13 cellular contexts compared by ENCODE assay signal in the genomic region with DNA sequence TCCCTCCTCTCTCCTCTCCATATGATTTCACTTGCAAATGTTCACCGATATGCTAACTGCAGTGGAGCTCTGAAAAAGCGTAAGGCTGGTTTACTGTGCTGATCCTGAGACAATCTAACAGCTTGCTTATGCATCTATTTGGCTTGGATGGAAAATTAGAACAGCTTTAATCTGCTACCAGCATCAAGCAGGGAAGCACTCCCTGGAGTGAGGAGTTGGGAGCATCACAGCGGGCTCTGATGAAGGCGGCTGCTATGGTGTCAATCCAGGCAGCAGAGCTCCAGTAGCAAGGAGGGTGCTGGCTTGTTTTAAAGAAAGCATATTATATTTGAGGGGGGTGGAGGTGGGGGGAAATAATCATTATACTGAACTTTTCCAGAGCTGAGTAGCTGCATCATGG.
A peak's percentile ranks its signal among the peaks of the same experiment; 100 is the strongest.
DNase-seq lines count a peak whose midpoint lies in the region; ATAC-seq and TF ChIP-seq lines count a peak whose summit lies in the region.
"Had no signal": no experiment of that assay in that cellular context is flagged by ENCODE, and none has a peak within 500 bp of the region (broad histone marks: within the 10 kb centered on the region; RNA-seq: fewer than 3 reads in every experiment).

No MANE protein-coding gene starts in this region.

- no peak overlapping the region for H3K4me3 Mint-ChIP-seq in activated T-helper 1 cell treated with anti-CD3 and anti-CD28 coated beads, Interleukin-12 subunit alpha, Interleukin-12 subunit beta, Interleukin-2, Interleukin-4 antibody, amounts not matched to agents 30 ng/mL and 10 ng/mL and 1 ng/mL, durations not matched to agents 14 hours and 24 hours and 36 hours
- H3K4me3 Mint-ChIP-seq: B cell; CD4-positive, alpha-beta T cell had no signal

- no peaks in the 10 kb centered on the region for H3K9me3 ChIP-seq in neural cell (ENCODE audit: low read length)

- TF ChIP-seq CTCF in dorsolateral prefrontal cortex (IDR thresholded peaks at IDR 0.05 in 54 of 56, conservative IDR thresholded peaks at IDR 0.05 in 2 of 56; ENCODE audit: low read depth in 1 of 56, partially characterized antibody in 56 of 56) (no peak), neural cell (IDR thresholded peaks at IDR 0.05; ENCODE audit: poor library complexity, severe bottlenecking) (no peak)

- no peaks in the 10 kb centered on the region for H3F3A ChIP-seq in neural cell (ENCODE audit: insufficient read depth, low read length, poor library complexity, severe bottlenecking)

- peaks cover 10% of the 10 kb centered on the region for H3K9me3 Mint-ChIP-seq in activated T-helper 1 cell treated with anti-CD3 and anti-CD28 coated beads, Interleukin-12 subunit alpha, Interleukin-12 subunit beta, Interleukin-2, Interleukin-4 antibody, amounts not matched to agents 30 ng/mL and 10 ng/mL and 1 ng/mL, durations not matched to agents 14 hours and 24 hours and 36 hours
- H3K9me3 Mint-ChIP-seq: CD4-positive, alpha-beta T cell had no signal

- H2AFZ ChIP-seq in neural cell (ENCODE audit: low read depth, low read length), result no peak overlapping the region

- no peaks in the 10 kb centered on the region for H3K27me3 Mint-ChIP-seq in activated T-helper 1 cell treated with anti-CD3 and anti-CD28 coated beads, Interleukin-12 subunit alpha, Interleukin-12 subunit beta, Interleukin-2, Interleukin-4 antibody, amounts not matched to agents 30 ng/mL and 10 ng/mL and 1 ng/mL, durations not matched to agents 14 hours and 24 hours and 36 hours (ENCODE audit: insufficient read depth)
- H3K27me3 Mint-ChIP-seq: B cell; CD4-positive, alpha-beta T cell had no signal

- H3K4me1 Mint-ChIP-seq in activated T-helper 1 cell treated with anti-CD3 and anti-CD28 coated beads, Interleukin-12 subunit alpha, Interleukin-12 subunit beta, Interleukin-2, Interleukin-4 antibody, amounts not matched to agents 30 ng/mL and 10 ng/mL and 1 ng/mL, durations not matched to agents 14 hours and 24 hours and 36 hours (ENCODE audit: low read depth), result no peaks in the 10 kb centered on the region
- H3K4me1 Mint-ChIP-seq: B cell had no signal

- H4K20me1 ChIP-seq in neural cell (ENCODE audit: insufficient read depth), result no peaks in the 10 kb centered on the region

- no peaks in the 10 kb centered on the region for H3K79me2 ChIP-seq in neural cell (replicated peaks; ENCODE audit: insufficient read depth, low read length)

- no peak overlapping the region for H3K4me2 ChIP-seq in neural cell (ENCODE audit: low read length)

- no peak for ATAC-seq in left lobe of liver
- ATAC-seq in GM21423 (IDR thresholded peaks at IDR 0.05; ENCODE audit: unreplicated experiment), result no peak

- H3K27ac Mint-ChIP-seq in activated T-helper 1 cell treated with anti-CD3 and anti-CD28 coated beads, Interleukin-12 subunit alpha, Interleukin-12 subunit beta, Interleukin-2, Interleukin-4 antibody, amounts not matched to agents 30 ng/mL and 10 ng/mL and 1 ng/mL, durations not matched to agents 14 hours and 24 hours and 36 hours, result no peak overlapping the region
- H3K27ac Mint-ChIP-seq: B cell; CD4-positive, alpha-beta T cell had no signal

- TF ChIP-seq RAD21 in neural cell (conservative IDR thresholded peaks at IDR 0.05), result no peak

- H3K36me3 ChIP-seq in H7 (replicated peaks; ENCODE audit: control insufficient read depth, insufficient read depth, low read length), result no peaks in the 10 kb centered on the region
- no peaks in the 10 kb centered on the region for H3K36me3 ChIP-seq in neural cell (ENCODE audit: insufficient read depth, low read length)

- H3K9me2 ChIP-seq in neural cell (ENCODE audit: insufficient read depth, low read length), result no peaks in the 10 kb centered on the region

- no peaks in the 10 kb centered on the region for H3K36me3 Mint-ChIP-seq in activated T-helper 1 cell treated with anti-CD3 and anti-CD28 coated beads, Interleukin-12 subunit alpha, Interleukin-12 subunit beta, Interleukin-2, Interleukin-4 antibody, amounts not matched to agents 30 ng/mL and 10 ng/mL and 1 ng/mL, durations not matched to agents 14 hours and 24 hours and 36 hours (ENCODE audit: low read depth)

- TF ChIP-seq EP300 in neural cell (conservative IDR thresholded peaks at IDR 0.05; ENCODE audit: poor library complexity, severe bottlenecking), result no peak

- intact Hi-C loops in dorsolateral prefrontal cortex (cut with DNase I), result no loop called here
- intact Hi-C loops in activated T-helper 1 cell treated with anti-CD3 and anti-CD28 coated beads, Interleukin-12 subunit alpha, Interleukin-12 subunit beta, Interleukin-2, Interleukin-4 antibody, amounts not matched to agents 30 ng/mL and 10 ng/mL and 1 ng/mL, durations not matched to agents 14 hours and 24 hours and 36 hours (cut with micrococcal nuclease), result no loop called here

- no peaks in the 10 kb centered on the region for H3K27me3 ChIP-seq in H7 (ENCODE audit: control insufficient read depth, insufficient read depth, low read length)
- H3K27me3 ChIP-seq in dorsolateral prefrontal cortex, result no peaks in the 10 kb centered on the region
- no peaks in the 10 kb centered on the region for H3K27me3 ChIP-seq in neural cell (ENCODE audit: insufficient read depth, low read depth, low read length)

- H3K4me3 ChIP-seq in H7 (ENCODE audit: insufficient read depth, low read depth, low read length), result no peak overlapping the region
- no peak overlapping the region for H3K4me3 ChIP-seq in dorsolateral prefrontal cortex
- H3K4me3 ChIP-seq in neural cell (ENCODE audit: low read length), result peak overlapping the region; percentile 14

- H3K27ac ChIP-seq in dorsolateral prefrontal cortex (peak overlapping the region in 34 of 59 donors; percentile 0 to 82 (median 50)), neural cell (ENCODE audit: low read length) (no peak overlapping the region)

- no peak overlapping the region for H3K9ac ChIP-seq in neural cell (ENCODE audit: low read length)

- DNase-seq in H7 (peak; percentile 27), dorsolateral prefrontal cortex (no peak), superior temporal gyrus (ENCODE audit: extremely low spot score) (peak; percentile 44), left lobe of liver (ENCODE audit: low spot score) (no peak)
- no peak for DNase-seq in activated T-helper 1 cell treated with anti-CD3 and anti-CD28 coated beads, Interleukin-12 subunit alpha, Interleukin-12 subunit beta, Interleukin-2, Interleukin-4 antibody, amounts not matched to agents 30 ng/mL and 10 ng/mL and 1 ng/mL, durations not matched to agents 14 hours and 24 hours and 36 hours (ENCODE audit: low spot score)
- DNase-seq: ACHN; C1 segment of cervical spinal cord; Calu3; CD4-positive, alpha-beta T cell; DMS 273 treated with DMSO at 0.1 percent for 48 hours had no signal

TF ChIP-seq in neural cell, 6 proteins besides CTCF, POLR2A, EP300 and RAD21:
- TF ChIP-seq EZH2 (IDR thresholded peaks at IDR 0.05; ENCODE audit: borderline replicate concordance, insufficient read depth, low read length, poor library complexity, severe bottlenecking) (no peak), POLR2AphosphoS5 (IDR thresholded peaks at IDR 0.05) (no peak), SMC3 (conservative IDR thresholded peaks at IDR 0.05; ENCODE audit: poor library complexity) (peak; percentile 19), MXI1 (conservative IDR thresholded peaks at IDR 0.05; ENCODE audit: poor library complexity, severe bottlenecking) (no peak), TAF1 (IDR thresholded peaks at IDR 0.05; ENCODE audit: low read depth) (no peak)
- TF ChIP-seq, protein P1, sequence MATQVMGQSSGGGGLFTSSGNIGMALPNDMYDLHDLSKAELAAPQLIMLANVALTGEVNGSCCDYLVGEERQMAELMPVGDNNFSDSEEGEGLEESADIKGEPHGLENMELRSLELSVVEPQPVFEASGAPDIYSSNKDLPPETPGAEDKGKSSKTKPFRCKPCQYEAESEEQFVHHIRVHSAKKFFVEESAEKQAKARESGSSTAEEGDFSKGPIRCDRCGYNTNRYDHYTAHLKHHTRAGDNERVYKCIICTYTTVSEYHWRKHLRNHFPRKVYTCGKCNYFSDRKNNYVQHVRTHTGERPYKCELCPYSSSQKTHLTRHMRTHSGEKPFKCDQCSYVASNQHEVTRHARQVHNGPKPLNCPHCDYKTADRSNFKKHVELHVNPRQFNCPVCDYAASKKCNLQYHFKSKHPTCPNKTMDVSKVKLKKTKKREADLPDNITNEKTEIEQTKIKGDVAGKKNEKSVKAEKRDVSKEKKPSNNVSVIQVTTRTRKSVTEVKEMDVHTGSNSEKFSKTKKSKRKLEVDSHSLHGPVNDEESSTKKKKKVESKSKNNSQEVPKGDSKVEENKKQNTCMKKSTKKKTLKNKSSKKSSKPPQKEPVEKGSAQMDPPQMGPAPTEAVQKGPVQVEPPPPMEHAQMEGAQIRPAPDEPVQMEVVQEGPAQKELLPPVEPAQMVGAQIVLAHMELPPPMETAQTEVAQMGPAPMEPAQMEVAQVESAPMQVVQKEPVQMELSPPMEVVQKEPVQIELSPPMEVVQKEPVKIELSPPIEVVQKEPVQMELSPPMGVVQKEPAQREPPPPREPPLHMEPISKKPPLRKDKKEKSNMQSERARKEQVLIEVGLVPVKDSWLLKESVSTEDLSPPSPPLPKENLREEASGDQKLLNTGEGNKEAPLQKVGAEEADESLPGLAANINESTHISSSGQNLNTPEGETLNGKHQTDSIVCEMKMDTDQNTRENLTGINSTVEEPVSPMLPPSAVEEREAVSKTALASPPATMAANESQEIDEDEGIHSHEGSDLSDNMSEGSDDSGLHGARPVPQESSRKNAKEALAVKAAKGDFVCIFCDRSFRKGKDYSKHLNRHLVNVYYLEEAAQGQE (IDR thresholded peaks at IDR 0.05; ENCODE audit: borderline replicate concordance), result peak; percentile 30

Comparison
In these comparisons a context has a peak if more than half of its experiments do, and no peak if none do; other contexts are left out.
1. DNase-seq: peak in H7 (single experiment) and superior temporal gyrus (single experiment); none in dorsolateral prefrontal cortex (0 of 10), activated T-helper 1 cell treated with anti-CD3 and anti-CD28 coated beads, Interleukin-12 subunit alpha, Interleukin-12 subunit beta, Interleukin-2, Interleukin-4 antibody, amounts not matched to agents 30 ng/mL and 10 ng/mL and 1 ng/mL, durations not matched to agents 14 hours and 24 hours and 36 hours (single experiment) and left lobe of liver (single experiment).